ENCODE assay signal across 3 cellular contexts in the genomic region with DNA sequence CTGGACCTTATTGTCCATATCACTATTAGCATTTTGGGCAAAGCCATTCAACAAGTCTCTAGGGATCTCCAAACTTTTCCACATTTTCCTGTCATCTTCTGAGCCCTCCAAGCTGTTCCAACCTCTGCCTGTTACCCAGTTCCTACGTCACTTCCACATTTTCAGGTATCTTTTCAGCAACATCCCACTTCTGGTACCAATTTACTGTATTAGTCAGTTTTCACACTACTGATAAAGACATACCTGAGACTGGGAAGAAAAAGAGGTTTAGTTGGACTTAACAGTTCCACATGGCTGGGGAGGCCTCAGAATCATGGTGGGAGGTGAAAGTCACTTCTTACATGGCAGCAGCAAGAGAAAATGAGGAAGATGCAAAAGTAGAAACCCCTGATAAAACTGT.
DNase-seq lines count a peak whose midpoint lies in the region; ATAC-seq, FAIRE-seq and TF ChIP-seq lines count a peak whose summit lies in the region.
"Not testable (repeated sequence)": the region's sequence is repeated elsewhere in the genome, so short reads cannot be mapped to it uniquely, and the experiment has no call there.

No MANE protein-coding gene starts in this region.

- not testable (repeated sequence) for DNase-seq in K562 (ENCODE audit: extremely low read depth in 1 of 4, low spot score in 3 of 4); endothelial cell (ENCODE audit: low spot score)

- TF ChIP-seq EP300 in K562 (IDR thresholded peaks at IDR 0.05; ENCODE audit: low read length) = not testable (repeated sequence)

- H3K9me1 ChIP-seq in K562 (ENCODE audit: control insufficient read depth, insufficient read depth, low read length) = not testable (repeated sequence)

- not testable (repeated sequence) for TF ChIP-seq CTCF in HEK293 (tag by site-specific recombination; IDR thresholded peaks at IDR 0.05); K562 (IDR thresholded peaks at IDR 0.05 in 2 of 3, conservative IDR thresholded peaks at IDR 0.05 in 1 of 3; ENCODE audit: insufficient read depth in 2 of 3, low read depth in 1 of 3, low read length in 3 of 3); endothelial cell (IDR thresholded peaks at IDR 0.05; ENCODE audit: unreplicated experiment)

- not testable (repeated sequence) for H2AFZ ChIP-seq in K562 (ENCODE audit: low read depth, low read length)

- FAIRE-seq in K562 (lab: Jason Lieb, UNC) = not testable (repeated sequence)

- not testable (repeated sequence) for H3K4me1 ChIP-seq in HEK293 (ENCODE audit: control insufficient read depth, insufficient read depth, low read length); K562 (replicated peaks in 1 of 2; ENCODE audit: control insufficient read depth in 2 of 2, insufficient read depth in 2 of 2, low read length in 2 of 2)

- H3K27ac ChIP-seq in HEK293 (ENCODE audit: extremely low read depth, low read depth, low read length); K562 (ENCODE audit: extremely low read depth, low read depth, low read length): not testable (repeated sequence)

- in situ Hi-C loops in K562 (cut with MboI) = not testable (repeated sequence)

- not testable (repeated sequence) for H3K9me3 Mint-ChIP-seq in endothelial cell (ENCODE audit: unreplicated experiment)

- WGBS in K562 (ENCODE audit: insufficient coverage, low coverage, missing lambda C conversion rate) = 0% methylated on average over 1 of the region's 1 CpG

- not testable (repeated sequence) for H3K27me3 Mint-ChIP-seq in endothelial cell (ENCODE audit: unreplicated experiment)

- intact Hi-C loops in K562 (cut with micrococcal nuclease) = not testable (repeated sequence)

- not testable (repeated sequence) for BruUV-seq in K562 (replicated peaks; lab: Mats Ljungman, UMichigan)

- not testable (repeated sequence) for H3K27me3 ChIP-seq in K562 (ENCODE audit: control insufficient read depth in 2 of 2, insufficient read depth in 2 of 2, low read length in 2 of 2)

- H3K4me2 ChIP-seq in K562 (ENCODE audit: insufficient read depth, low read length) = not testable (repeated sequence)

- CTCF ChIA-PET in HEK293 (lab: Yijun Ruan, JAX) = interaction anchor here (0.7 kb wide), 1 partner anchor 508 kb away, joined by 3 read pairs; no protein-coding TSS in a partner anchor
- CTCF ChIA-PET in K562 (lab: Yijun Ruan, JAX; ENCODE audit: low intra/inter-chr PET ratio) = not testable (repeated sequence)

- H4K20me1 ChIP-seq in K562 (replicated peaks; ENCODE audit: control insufficient read depth, insufficient read depth, low read length) = not testable (repeated sequence)

- not testable (repeated sequence) for H3K79me2 ChIP-seq in K562 (ENCODE audit: control insufficient read depth, insufficient read depth, low read length)

- POLR2A ChIA-PET in HEK293 (lab: Yijun Ruan, JAX); K562 (lab: Yijun Ruan, JAX): not testable (repeated sequence)

- ATAC-seq in K562 = not testable (repeated sequence)

- not testable (repeated sequence) for H3K36me3 Mint-ChIP-seq in endothelial cell (ENCODE audit: low read depth, unreplicated experiment)

- H3K9ac ChIP-seq in K562 (ENCODE audit: insufficient read depth in 1 of 2, low read depth in 2 of 2, low read length in 2 of 2) = not testable (repeated sequence)

- H3K4me1 Mint-ChIP-seq in endothelial cell (ENCODE audit: unreplicated experiment) = not testable (repeated sequence)

- not testable (repeated sequence) for H3K9me3 ChIP-seq in HEK293 (ENCODE audit: control insufficient read depth, insufficient read depth, low read depth, low read length); K562 (replicated peaks; ENCODE audit: control insufficient read depth, insufficient read depth, low read depth, low read length)

- not testable (repeated sequence) for H3K36me3 ChIP-seq in HEK293 (ENCODE audit: control insufficient read depth in 2 of 2, insufficient read depth in 1 of 2, low read length in 2 of 2); K562 (ENCODE audit: control insufficient read depth, insufficient read depth, low read length)

- H3K4me3 ChIP-seq in HEK293 (ENCODE audit: low read depth, low read length); K562: not testable (repeated sequence)

- H3K4me3 Mint-ChIP-seq in endothelial cell (ENCODE audit: unreplicated experiment) = peak overlapping the region; percentile 27

- not testable (repeated sequence) for TF ChIP-seq POLR2A in K562 (conservative IDR thresholded peaks at IDR 0.05)

- H3K27ac Mint-ChIP-seq in endothelial cell (ENCODE audit: unreplicated experiment) = not testable (repeated sequence)

- not testable (repeated sequence) for TF ChIP-seq RAD21 in K562 (CRISPR knock-in tag; conservative IDR thresholded peaks at IDR 0.05 in 1 of 2, IDR thresholded peaks at IDR 0.05 in 1 of 2)

TF ChIP-seq in HEK293, 187 proteins besides CTCF, POLR2A, EP300 and RAD21:
- peak; percentile 69 for TF ChIP-seq ZNF707 (tag by site-specific recombination; IDR thresholded peaks at IDR 0.05)

TF ChIP-seq in K562, 482 proteins besides CTCF, POLR2A, EP300 and RAD21:
- TF ChIP-seq ZNF707 (CRISPR knock-in tag; conservative IDR thresholded peaks at IDR 0.05) = peak; percentile 72
TF ChIP-seq in K562: peak in this region for 1; not testable (repeated sequence) for 481.
